Comparison of ENCODE assay signal across 1 cellular context in the genomic region with DNA sequence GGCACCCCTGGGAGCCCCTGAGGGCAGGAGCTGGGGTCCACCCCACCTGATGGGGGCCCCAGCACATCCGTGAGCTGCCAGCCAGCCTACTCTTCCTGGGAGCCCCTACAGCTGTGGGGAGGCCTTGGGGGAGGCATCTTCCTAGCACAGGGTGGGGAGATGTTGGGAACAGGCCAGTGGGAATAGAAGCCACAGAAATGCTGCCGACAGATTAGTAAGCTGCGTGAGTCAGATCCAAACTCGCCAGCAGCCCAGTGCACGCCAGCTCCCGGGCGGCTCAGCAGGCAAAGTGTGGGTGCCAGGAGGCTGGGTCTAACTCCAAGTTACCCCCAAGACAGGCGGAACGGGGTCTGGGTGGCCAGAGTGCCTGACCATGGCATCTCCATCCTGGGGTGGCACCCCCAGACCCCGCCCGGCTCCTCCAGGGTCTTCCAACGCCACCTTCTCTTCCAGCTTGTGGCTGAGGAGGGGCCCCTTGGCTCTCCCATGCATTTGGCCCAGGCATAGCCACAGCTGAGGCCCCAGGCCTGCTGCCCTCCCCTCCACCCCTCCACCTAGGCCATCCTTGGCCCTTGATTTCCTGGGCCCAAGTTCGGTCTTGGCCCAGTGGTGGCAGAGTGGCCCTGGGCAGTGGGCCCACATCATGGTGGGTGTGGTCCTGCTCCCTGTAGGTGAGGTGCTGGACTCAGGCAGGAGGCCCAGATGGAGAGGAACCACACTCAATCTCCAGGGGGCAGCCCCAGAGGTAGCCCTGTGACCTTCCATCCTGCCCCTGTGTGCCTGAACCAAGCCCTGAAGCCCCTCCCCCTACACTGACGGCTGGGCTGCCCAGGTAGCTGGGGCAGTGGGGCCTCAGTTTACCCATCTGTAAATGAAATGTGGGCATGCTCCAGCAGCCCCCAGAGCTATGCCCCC.
TF ChIP-seq lines count a peak whose summit lies in the region.

No MANE protein-coding gene starts in this region.

TF ChIP-seq in HepG2, 621 proteins besides CTCF, POLR2A, EP300 and RAD21:
- TF ChIP-seq, protein P1, sequence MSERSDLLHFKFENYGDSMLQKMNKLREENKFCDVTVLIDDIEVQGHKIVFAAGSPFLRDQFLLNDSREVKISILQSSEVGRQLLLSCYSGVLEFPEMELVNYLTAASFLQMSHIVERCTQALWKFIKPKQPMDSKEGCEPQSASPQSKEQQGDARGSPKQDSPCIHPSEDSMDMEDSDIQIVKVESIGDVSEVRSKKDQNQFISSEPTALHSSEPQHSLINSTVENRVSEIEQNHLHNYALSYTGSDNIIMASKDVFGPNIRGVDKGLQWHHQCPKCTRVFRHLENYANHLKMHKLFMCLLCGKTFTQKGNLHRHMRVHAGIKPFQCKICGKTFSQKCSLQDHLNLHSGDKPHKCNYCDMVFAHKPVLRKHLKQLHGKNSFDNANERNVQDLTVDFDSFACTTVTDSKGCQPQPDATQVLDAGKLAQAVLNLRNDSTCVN (CRISPR knock-in tag; IDR thresholded peaks at IDR 0.05; ENCODE audit: borderline replicate concordance): no peak
- TF ChIP-seq, protein P2, sequence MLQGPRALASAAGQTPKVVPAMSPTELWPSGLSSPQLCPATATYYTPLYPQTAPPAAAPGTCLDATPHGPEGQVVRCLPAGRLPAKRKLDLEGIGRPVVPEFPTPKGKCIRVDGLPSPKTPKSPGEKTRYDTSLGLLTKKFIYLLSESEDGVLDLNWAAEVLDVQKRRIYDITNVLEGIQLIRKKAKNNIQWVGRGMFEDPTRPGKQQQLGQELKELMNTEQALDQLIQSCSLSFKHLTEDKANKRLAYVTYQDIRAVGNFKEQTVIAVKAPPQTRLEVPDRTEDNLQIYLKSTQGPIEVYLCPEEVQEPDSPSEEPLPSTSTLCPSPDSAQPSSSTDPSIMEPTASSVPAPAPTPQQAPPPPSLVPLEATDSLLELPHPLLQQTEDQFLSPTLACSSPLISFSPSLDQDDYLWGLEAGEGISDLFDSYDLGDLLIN (CRISPR knock-in tag; IDR thresholded peaks at IDR 0.05; ENCODE audit: borderline replicate concordance): no peak
- TF ChIP-seq POLR2AphosphoS2 (IDR thresholded peaks at IDR 0.05; ENCODE audit: low read depth, low read length) (no peak), ZNF7 (CRISPR knock-in tag; IDR thresholded peaks at IDR 0.05) (no peak), SCMH1 (CRISPR knock-in tag; IDR thresholded peaks at IDR 0.05; ENCODE audit: borderline replicate concordance) (no peak), ZNF607 (CRISPR knock-in tag; IDR thresholded peaks at IDR 0.05; ENCODE audit: borderline replicate concordance) (no peak), KDM2A (CRISPR knock-in tag; IDR thresholded peaks at IDR 0.05; ENCODE audit: borderline replicate concordance, low read depth) (no peak), HES4 (CRISPR knock-in tag; IDR thresholded peaks at IDR 0.05; ENCODE audit: borderline replicate concordance) (no peak), ZNF34 (CRISPR knock-in tag; IDR thresholded peaks at IDR 0.05; ENCODE audit: borderline replicate concordance) (no peak), YEATS2 (CRISPR knock-in tag; IDR thresholded peaks at IDR 0.05; ENCODE audit: borderline replicate concordance) (no peak), TOPORS (CRISPR knock-in tag; IDR thresholded peaks at IDR 0.05) (no peak), ZNF616 (CRISPR knock-in tag; IDR thresholded peaks at IDR 0.05; ENCODE audit: low read depth) (no peak), ZNF33A (CRISPR knock-in tag; IDR thresholded peaks at IDR 0.05; ENCODE audit: borderline replicate concordance) (no peak), PRDM10 (CRISPR knock-in tag; IDR thresholded peaks at IDR 0.05; ENCODE audit: low read depth) (no peak)
- TF ChIP-seq, protein P3, sequence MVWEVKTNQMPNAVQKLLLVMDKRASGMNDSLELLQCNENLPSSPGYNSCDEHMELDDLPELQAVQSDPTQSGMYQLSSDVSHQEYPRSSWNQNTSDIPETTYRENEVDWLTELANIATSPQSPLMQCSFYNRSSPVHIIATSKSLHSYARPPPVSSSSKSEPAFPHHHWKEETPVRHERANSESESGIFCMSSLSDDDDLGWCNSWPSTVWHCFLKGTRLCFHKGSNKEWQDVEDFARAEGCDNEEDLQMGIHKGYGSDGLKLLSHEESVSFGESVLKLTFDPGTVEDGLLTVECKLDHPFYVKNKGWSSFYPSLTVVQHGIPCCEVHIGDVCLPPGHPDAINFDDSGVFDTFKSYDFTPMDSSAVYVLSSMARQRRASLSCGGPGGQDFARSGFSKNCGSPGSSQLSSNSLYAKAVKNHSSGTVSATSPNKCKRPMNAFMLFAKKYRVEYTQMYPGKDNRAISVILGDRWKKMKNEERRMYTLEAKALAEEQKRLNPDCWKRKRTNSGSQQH (CRISPR knock-in tag; IDR thresholded peaks at IDR 0.05; ENCODE audit: low read depth): no peak
TF ChIP-seq in HepG2: peak in this region for 0.
